ENCODE assay signal across 8 cellular contexts in genomic region chr22:30634477-30635233, GRCh38. TPM values are rescaled to one million over a fixed set of nuclear protein-coding genes. Genes with fewer than 3 reads are reported as not detected.
DNase-seq lines count a peak whose midpoint lies in the region; ATAC-seq and TF ChIP-seq lines count a peak whose summit lies in the region.

No MANE protein-coding gene starts in this region.

- no peaks in the 10 kb centered on the region for H3K27me3 Mint-ChIP-seq in activated CD4-positive, alpha-beta memory T cell treated with anti-CD3 and anti-CD28 coated beads, Interleukin-2, amount 10 ng/mL, durations not matched to agents 7 days and 5 days

- CTCF ChIA-PET in activated CD4-positive, alpha-beta memory T cell treated with anti-CD3 and anti-CD28 coated beads, Interleukin-2, amount 10 ng/mL, durations not matched to agents 7 days and 5 days (lab: Charles Lee): interaction anchor here (0.6 to 4.5 kb wide), 46 partner anchors 9 to 613 kb away, joined by 3 to 217 read pairs (median 5); partner anchors contain the start of genes DUSP18, MORC2, OSBP2 and PES1

- H3K4me3 ChIP-seq in lung: no peak overlapping the region

- no peaks in the 10 kb centered on the region for H3K36me3 ChIP-seq in lung (ENCODE audit: control insufficient read depth in 2 of 2, insufficient read depth in 2 of 2, low read length in 2 of 2)

- WGBS in lung, 2 donors: 7 to 8% methylated on average over 29 of the region's 29 CpGs

- peak overlapping the region; percentile 88 for H3K27ac Mint-ChIP-seq in activated CD4-positive, alpha-beta memory T cell treated with anti-CD3 and anti-CD28 coated beads, Interleukin-2, amount 10 ng/mL, durations not matched to agents 7 days and 5 days

- H3K36me3 Mint-ChIP-seq in activated CD4-positive, alpha-beta memory T cell treated with anti-CD3 and anti-CD28 coated beads, Interleukin-2, amount 10 ng/mL, durations not matched to agents 7 days and 5 days (ENCODE audit: low read depth): peaks cover 17% of the 10 kb centered on the region

- POLR2A ChIA-PET in activated CD4-positive, alpha-beta memory T cell treated with anti-CD3 and anti-CD28 coated beads, Interleukin-2, amount 10 ng/mL, durations not matched to agents 7 days and 5 days (lab: Charles Lee): interaction anchor here (0.8 to 5.5 kb wide), 27 partner anchors 10 to 713 kb away, joined by 3 to 69 read pairs (median 4); partner anchors contain the start of genes DUSP18, MORC2, OSBP2 and PES1

- no peaks in the 10 kb centered on the region for H3K27me3 ChIP-seq in lung (ENCODE audit: control insufficient read depth, insufficient read depth)

- H3K27ac ChIP-seq in lung (ENCODE audit: low read depth in 1 of 2, low read length in 1 of 2): peak overlapping the region; percentile 87 to 90

- DNase-seq in CD1c-positive myeloid dendritic cell (ENCODE audit: extremely low spot score) (peak; percentile 93), NCI-H82 treated with DMSO at 0.1 percent for 48 hours (lab: John Stamatoyannopoulos, UW; ENCODE audit: unreplicated experiment) (peak; percentile 82), ecto neural progenitor cell (ENCODE audit: low spot score) (peak; percentile 90), lung (ENCODE audit: low spot score) (peak; percentile 88)
- DNase-seq in activated CD4-positive, alpha-beta memory T cell treated with anti-CD3 and anti-CD28 coated beads, Interleukin-2, amount 10 ng/mL, durations not matched to agents 7 days and 5 days: peak; percentile 92
- peak; percentile 69 to 94 (median 82) for DNase-seq in stimulated activated CD4-positive, alpha-beta T cell treated with anti-CD3 and anti-CD28 coated beads, TNF-alpha, amount 100 ng/mL, for 1 hour (ENCODE audit: low read depth in 3 of 3, low spot score in 1 of 3)

- peaks cover 12 to 19% of the 10 kb centered on the region in 2 donors for H3K4me1 ChIP-seq in lung (ENCODE audit: control insufficient read depth in 2 of 2, insufficient read depth in 2 of 2, low read length in 2 of 2)

- H3K9me3 ChIP-seq in lung (ENCODE audit: control insufficient read depth in 2 of 2, insufficient read depth in 1 of 2, low read length in 1 of 2): no peaks in the 10 kb centered on the region

- peaks cover 4% of the 10 kb centered on the region for H3K9me3 Mint-ChIP-seq in activated CD4-positive, alpha-beta memory T cell treated with anti-CD3 and anti-CD28 coated beads, Interleukin-2, amount 10 ng/mL, durations not matched to agents 7 days and 5 days

- ATAC-seq in GM19328 (IDR thresholded peaks at IDR 0.05; ENCODE audit: unreplicated experiment) (peak; percentile 30), HG03521 (IDR thresholded peaks at IDR 0.05; ENCODE audit: unreplicated experiment) (peak; percentile 47), lung (ENCODE audit: insufficient read depth, low FRiP score) (peak; percentile 78)

- peak; percentile 91 for TF ChIP-seq CTCF in lung (IDR thresholded peaks at IDR 0.05; ENCODE audit: control extremely low read depth, extremely low read depth)

- peak overlapping the region; percentile 83 for H3K4me3 Mint-ChIP-seq in activated CD4-positive, alpha-beta memory T cell treated with anti-CD3 and anti-CD28 coated beads, Interleukin-2, amount 10 ng/mL, durations not matched to agents 7 days and 5 days

- peaks cover 33% of the 10 kb centered on the region for H3K4me1 Mint-ChIP-seq in activated CD4-positive, alpha-beta memory T cell treated with anti-CD3 and anti-CD28 coated beads, Interleukin-2, amount 10 ng/mL, durations not matched to agents 7 days and 5 days

RNA-seq across cellular contexts. Expression of gene SLC35E4, which starts 0.9 kb away (rescaled TPM):
- 1 to 10 TPM; 5.3 to 5.8 TPM for total RNA-seq in activated CD4-positive, alpha-beta memory T cell treated with anti-CD3 and anti-CD28 coated beads, Interleukin-2, amount 10 ng/mL, durations not matched to agents 7 days and 5 days
- 1 to 10 TPM; 1.6 to 4.8 TPM for total RNA-seq in lung
- 1 to 10 TPM; 2.1 to 4.4 TPM for polyA plus RNA-seq in lung

RNA-seq across cellular contexts. Expression of gene TCN2, which starts 27.7 kb away (rescaled TPM):
- 1 to 10 TPM; 1.7 to 1.9 TPM for total RNA-seq in activated CD4-positive, alpha-beta memory T cell treated with anti-CD3 and anti-CD28 coated beads, Interleukin-2, amount 10 ng/mL, durations not matched to agents 7 days and 5 days
- total RNA-seq in lung: 10 to 100 TPM; 21.4 to 39.9 TPM
- polyA plus RNA-seq in lung: 10 to 100 TPM; 10.6 to 60.9 TPM

RNA-seq across cellular contexts. Expression of gene DUSP18, which starts 33.0 kb away (rescaled TPM):
- total RNA-seq in activated CD4-positive, alpha-beta memory T cell treated with anti-CD3 and anti-CD28 coated beads, Interleukin-2, amount 10 ng/mL, durations not matched to agents 7 days and 5 days: 10 to 100 TPM; 14.3 to 18.5 TPM
- 10 to 100 TPM; 15.1 to 27.1 TPM for total RNA-seq in lung
- polyA plus RNA-seq in lung: 10 to 100 TPM in 1 of 2 donors, 1 to 10 TPM in 1; 7.9 to 10.2 TPM

RNA-seq across cellular contexts. Expression of gene PES1, which starts 42.9 kb away (rescaled TPM):
- 10 to 100 TPM; 48.3 to 54.9 TPM for total RNA-seq in activated CD4-positive, alpha-beta memory T cell treated with anti-CD3 and anti-CD28 coated beads, Interleukin-2, amount 10 ng/mL, durations not matched to agents 7 days and 5 days
- total RNA-seq in lung: 10 to 100 TPM; 34.4 to 76.5 TPM
- polyA plus RNA-seq in lung: 10 to 100 TPM; 68.9 to 77.2 TPM

Comparison
In these comparisons a context has a peak if more than half of its experiments do, and no peak if none do; other contexts are left out.
1. RNA of gene TCN2, which starts 27.7 kb away (total RNA-seq): 21.4 to 39.9 TPM in lung; 1.7 to 1.9 TPM in activated CD4-positive, alpha-beta memory T cell treated with anti-CD3 and anti-CD28 coated beads, Interleukin-2, amount 10 ng/mL, durations not matched to agents 7 days and 5 days; every median in the first group is over 4 times any median in the second.
2. Peak in every context shown above with its lines, with median percentiles within 50 percentile points of each other: DNase-seq and ATAC-seq.